24 cellular contexts compared by ENCODE assay signal in genomic region chr7:79953130-79953529, GRCh38.
"Had no signal": no experiment of that assay in that cellular context is flagged by ENCODE, and none has a peak within 500 bp of the region (broad histone marks: within the 10 kb centered on the region; RNA-seq: fewer than 3 reads in every experiment).

No MANE protein-coding gene starts in this region.

- H3K9me3 ChIP-seq: colonic mucosa, esophagus muscularis mucosa, esophagus squamous epithelium, gastrocnemius medialis, gastroesophageal sphincter, heart left ventricle, heart right ventricle had no signal

- H3K79me2 ChIP-seq: hepatocyte had no signal

- H3K4me1 ChIP-seq: colonic mucosa, esophagus muscularis mucosa, esophagus squamous epithelium, foreskin keratinocyte, gastrocnemius medialis, gastroesophageal sphincter, heart left ventricle, heart right ventricle had no signal

- H3K27me3 ChIP-seq: colonic mucosa, dorsolateral prefrontal cortex, esophagus muscularis mucosa, esophagus squamous epithelium, gastrocnemius medialis, gastroesophageal sphincter, heart left ventricle, heart right ventricle, hepatocyte had no signal

- H3K4me2 ChIP-seq: hepatocyte had no signal

- DNase-seq: colonic mucosa; cortex of kidney; dermis blood vessel endothelial cell; dorsolateral prefrontal cortex; effector CD4-positive, alpha-beta T cell; effector CD8-positive, alpha-beta T cell; effector memory CD4-positive, alpha-beta T cell; effector memory CD8-positive, alpha-beta T cell; endodermal cell; erythroblast; esophagus squamous epithelium; foreskin keratinocyte; foreskin melanocyte; gastrocnemius medialis; glutamatergic neuron; head of caudate nucleus; heart left ventricle; heart right ventricle had no signal

- H3K4me3 ChIP-seq: colonic mucosa, coronary artery, dorsolateral prefrontal cortex, esophagus muscularis mucosa, esophagus squamous epithelium, gastrocnemius medialis, gastroesophageal sphincter, heart left ventricle, heart right ventricle, hepatocyte had no signal

- H3K36me3 ChIP-seq: colonic mucosa, esophagus muscularis mucosa, esophagus squamous epithelium, gastrocnemius medialis, gastroesophageal sphincter, heart left ventricle, heart right ventricle had no signal

- H2AFZ ChIP-seq: hepatocyte had no signal

- H3K27ac ChIP-seq: colonic mucosa, coronary artery, dorsolateral prefrontal cortex, epithelial cell of prostate, esophagus muscularis mucosa, esophagus squamous epithelium, foreskin keratinocyte, gastrocnemius medialis, gastroesophageal sphincter, heart left ventricle, heart right ventricle, hepatocyte had no signal

- ATAC-seq: effector memory CD8-positive, alpha-beta T cell; esophagus mucosa; foreskin keratinocyte; gastrocnemius medialis; gastroesophageal sphincter; heart left ventricle; heart right ventricle had no signal
